Comparison of ENCODE assay signal across 15 cellular contexts in the genomic region with DNA sequence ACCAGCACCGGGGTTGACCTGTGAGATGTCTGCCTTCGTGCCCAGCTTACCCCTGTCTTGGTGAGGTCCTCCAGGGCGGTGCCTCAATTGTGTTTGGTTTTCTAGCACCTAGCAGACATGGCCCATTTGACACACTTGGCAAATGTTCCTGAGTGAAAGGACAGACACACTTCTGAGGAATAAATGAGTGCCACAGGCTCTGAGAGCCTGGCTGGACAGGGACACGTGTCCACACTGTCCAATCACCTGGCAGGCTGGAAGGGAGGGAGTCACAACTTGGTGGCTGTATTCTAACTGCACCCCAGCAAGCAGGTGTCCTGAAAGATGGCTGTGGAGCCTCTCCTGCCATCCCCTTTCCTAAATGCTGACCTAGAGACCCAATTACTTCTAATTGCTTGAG. TPM values are rescaled to one million over a fixed set of nuclear protein-coding genes. Genes with fewer than 3 reads are reported as not detected.
DNase-seq lines count a peak whose midpoint lies in the region; ATAC-seq and TF ChIP-seq lines count a peak whose summit lies in the region.
"Had no signal": no experiment of that assay in that cellular context is flagged by ENCODE, and none has a peak within 500 bp of the region (broad histone marks: within the 10 kb centered on the region; RNA-seq: fewer than 3 reads in every experiment).

No MANE protein-coding gene starts in this region.

- peak overlapping the region; percentile 60; the same call in 1 of the 2 replicates for H3K4me2 ChIP-seq in BLaER1

- TF ChIP-seq CTCF in natural killer cell (IDR thresholded peaks at IDR 0.05) (no peak), mesothelial cell of epicardium (IDR thresholded peaks at IDR 0.05; ENCODE audit: unreplicated experiment) (no peak)

- H3K36me3 ChIP-seq in BLaER1: peaks cover 60% of the 10 kb centered on the region
- H3K36me3 ChIP-seq: prostate gland had no signal

- H3K4me3 Mint-ChIP-seq in activated naive CD8-positive, alpha-beta T cell treated with anti-CD3 and anti-CD28 coated beads for 36 hours: no peak overlapping the region
- H3K4me3 Mint-ChIP-seq in natural killer cell: no peak overlapping the region
- H3K4me3 Mint-ChIP-seq in mesothelial cell of epicardium: no peak overlapping the region

- no peaks in the 10 kb centered on the region for H3K9me3 Mint-ChIP-seq in activated naive CD8-positive, alpha-beta T cell treated with anti-CD3 and anti-CD28 coated beads for 36 hours
- no peaks in the 10 kb centered on the region for H3K9me3 Mint-ChIP-seq in natural killer cell
- no peaks in the 10 kb centered on the region for H3K9me3 Mint-ChIP-seq in mesothelial cell of epicardium

- no peak overlapping the region for H3K4me3 ChIP-seq in BLaER1
- H3K4me3 ChIP-seq: prostate gland had no signal

- H3K36me3 Mint-ChIP-seq in activated naive CD8-positive, alpha-beta T cell treated with anti-CD3 and anti-CD28 coated beads for 36 hours: peaks cover 67% of the 10 kb centered on the region
- H3K36me3 Mint-ChIP-seq in natural killer cell (no peaks in the 10 kb centered on the region), mesothelial cell of epicardium (peaks cover 8% of the 10 kb centered on the region)

- peaks cover 99% of the 10 kb centered on the region for H3K4me1 ChIP-seq in BLaER1

- no peak for ATAC-seq in natural killer cell
- ATAC-seq: HCT116 had no signal

- no peak overlapping the region for H3K27ac ChIP-seq in BLaER1
- H3K27ac ChIP-seq: prostate gland had no signal

- H3K27me3 Mint-ChIP-seq in activated naive CD8-positive, alpha-beta T cell treated with anti-CD3 and anti-CD28 coated beads for 36 hours: no peaks in the 10 kb centered on the region
- H3K27me3 Mint-ChIP-seq in natural killer cell (ENCODE audit: low read depth in 2 of 2) (no peaks in the 10 kb centered on the region), mesothelial cell of epicardium (ENCODE audit: low read depth) (no peaks in the 10 kb centered on the region)

- DNase-seq in DMS79 treated with DMSO at 0.1 percent for 48 hours (lab: John Stamatoyannopoulos, UW) (peak; percentile 70), natural killer cell (no peak), H4 (ENCODE audit: low spot score) (no peak), GM03348 (ENCODE audit: low spot score) (no peak), mesothelial cell of epicardium (ENCODE audit: low spot score in 2 of 2, unreplicated experiment in 2 of 2) (no peak)
- DNase-seq in activated naive CD8-positive, alpha-beta T cell treated with anti-CD3 and anti-CD28 coated beads for 36 hours: no peak
- DNase-seq in activated effector memory CD4-positive, alpha-beta T cell treated with Interleukin-2 at 50 U/mL for 16 hours: no peak
- DNase-seq: erythroblast; GDM1; NCI-H1105 treated with DMSO at 0.1 percent for 48 hours; NCI-H510A; stimulated activated CD4-positive, alpha-beta T cell treated with anti-CD3 and anti-CD28 coated beads, Interleukin-4, amount 100 ng/mL, for 24 hours had no signal

- no peak overlapping the region for H3K9ac ChIP-seq in BLaER1

- peak overlapping the region; percentile 97 for H3K27ac Mint-ChIP-seq in activated naive CD8-positive, alpha-beta T cell treated with anti-CD3 and anti-CD28 coated beads for 36 hours
- H3K27ac Mint-ChIP-seq in natural killer cell (peak overlapping the region; percentile 91 to 92), mesothelial cell of epicardium (no peak overlapping the region)

- no peaks in the 10 kb centered on the region for H3K27me3 ChIP-seq in BLaER1

- H4K20me1 ChIP-seq in BLaER1: no peaks in the 10 kb centered on the region; the same call in 1 of the 2 replicates

- no peaks in the 10 kb centered on the region for H3K9me3 ChIP-seq in BLaER1
- H3K9me3 ChIP-seq: prostate gland had no signal

- peaks cover 81% of the 10 kb centered on the region for H3K4me1 Mint-ChIP-seq in activated naive CD8-positive, alpha-beta T cell treated with anti-CD3 and anti-CD28 coated beads for 36 hours
- H3K4me1 Mint-ChIP-seq in natural killer cell: peaks cover 58 to 78% of the 10 kb centered on the region in 2 donors
- peaks cover 40% of the 10 kb centered on the region for H3K4me1 Mint-ChIP-seq in mesothelial cell of epicardium

- intact Hi-C loops in natural killer cell (cut with micrococcal nuclease): no loop called here

RNA-seq across cellular contexts. Expression of a gene that starts 7.4 kb away (rescaled TPM):
- 10 to 100 TPM; 27.1 to 28.3 TPM for total RNA-seq in activated naive CD8-positive, alpha-beta T cell treated with anti-CD3 and anti-CD28 coated beads for 36 hours
- total RNA-seq in natural killer cell (10 to 100 TPM; 28.0 to 31.9 (median 31.6) TPM), mesothelial cell of epicardium (8.9 to 9.9 TPM (median 9.8 TPM) in 3 replicates)
- total RNA-seq in H4 (2014; rRNA removed; shearing (Covaris generic)): 4.3 and 4.6 TPM in 2 replicates

RNA-seq across cellular contexts. Expression of a gene that starts 47.5 kb away (rescaled TPM):
- under 1 TPM; 0.62 to 0.68 TPM for total RNA-seq in activated naive CD8-positive, alpha-beta T cell treated with anti-CD3 and anti-CD28 coated beads for 36 hours
- total RNA-seq in natural killer cell (under 1 TPM in 1 of 3 donors, not detected in 2; 0.43 TPM), mesothelial cell of epicardium (not detected in 3 replicates)
- 0.21 TPM in 1 of 2 replicates, not detected in the other for total RNA-seq in H4 (2014; rRNA removed; shearing (Covaris generic))
